ENCODE assay signal across 20 cellular contexts in the genomic region with DNA sequence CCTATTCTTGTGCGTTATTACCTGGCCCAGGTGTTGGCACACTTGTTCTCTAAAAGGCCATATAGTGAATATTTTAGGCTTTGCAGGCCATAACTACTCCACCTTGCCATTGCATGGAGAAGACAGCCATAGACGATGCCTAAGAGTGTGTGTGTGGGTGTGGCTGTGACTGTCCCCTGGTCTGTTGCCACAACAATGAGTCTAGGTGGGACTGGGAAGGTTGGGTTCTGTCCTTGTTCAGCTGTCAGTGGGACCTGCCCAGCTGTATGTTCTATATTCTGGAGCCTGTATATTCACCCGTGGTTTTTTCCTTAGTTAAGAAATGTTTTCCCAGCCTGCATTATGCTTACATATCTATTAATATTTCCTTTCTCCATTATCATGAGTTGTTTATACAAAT.
"Had no signal": no experiment of that assay in that cellular context is flagged by ENCODE, and none has a peak within 500 bp of the region (broad histone marks: within the 10 kb centered on the region; RNA-seq: fewer than 3 reads in every experiment).

No MANE protein-coding gene starts in this region.

- H3K4me1 Mint-ChIP-seq: endodermal cell had no signal

- H3K27me3 Mint-ChIP-seq: naive thymus-derived CD8-positive, alpha-beta T cell had no signal

- H3K4me1 ChIP-seq: colonic mucosa, foreskin keratinocyte, left lung, lower lobe of right lung, sigmoid colon, stomach, transverse colon had no signal

- H3K9me3 ChIP-seq: colonic mucosa, left lung, lower lobe of right lung, neutrophil, sigmoid colon, stomach, thoracic aorta, transverse colon had no signal

- H3K27ac Mint-ChIP-seq: endodermal cell had no signal

- H3K27ac ChIP-seq: colonic mucosa, foreskin keratinocyte, left lung, lower lobe of right lung, neutrophil, sigmoid colon, skin epidermis, stomach, thoracic aorta, transverse colon had no signal

- H3K9me3 Mint-ChIP-seq: endodermal cell, immature natural killer cell had no signal

- DNase-seq: colonic mucosa; dermis blood vessel endothelial cell; endodermal cell; erythroblast; foreskin keratinocyte; immature natural killer cell; left lung; lower lobe of right lung; mesenchymal stem cell; naive thymus-derived CD8-positive, alpha-beta T cell; sigmoid colon; stimulated activated CD4-positive, alpha-beta T cell treated with anti-CD3 and anti-CD28 coated beads, Interleukin-2, amount 100 ng/mL, for 24 hours; stimulated activated CD4-positive, alpha-beta T cell treated with anti-CD3 and anti-CD28 coated beads, Interleukin-4, amount 100 ng/mL, for 4 hours; stimulated activated naive CD4-positive, alpha-beta T cell; stomach; substantia nigra; transverse colon had no signal

- H3K4me3 ChIP-seq: colonic mucosa, left lung, lower lobe of right lung, sigmoid colon, skin epidermis, stomach, thoracic aorta, transverse colon had no signal

- ATAC-seq: foreskin keratinocyte; left lung; lower lobe of right lung; naive thymus-derived CD8-positive, alpha-beta T cell had no signal

- H3K27me3 ChIP-seq: colonic mucosa, foreskin keratinocyte, left lung, neutrophil, sigmoid colon, stomach, transverse colon had no signal

- H3K4me3 Mint-ChIP-seq: endodermal cell; immature natural killer cell; naive thymus-derived CD8-positive, alpha-beta T cell had no signal
